Comparison of ENCODE assay signal across 8 cellular contexts in the genomic region with DNA sequence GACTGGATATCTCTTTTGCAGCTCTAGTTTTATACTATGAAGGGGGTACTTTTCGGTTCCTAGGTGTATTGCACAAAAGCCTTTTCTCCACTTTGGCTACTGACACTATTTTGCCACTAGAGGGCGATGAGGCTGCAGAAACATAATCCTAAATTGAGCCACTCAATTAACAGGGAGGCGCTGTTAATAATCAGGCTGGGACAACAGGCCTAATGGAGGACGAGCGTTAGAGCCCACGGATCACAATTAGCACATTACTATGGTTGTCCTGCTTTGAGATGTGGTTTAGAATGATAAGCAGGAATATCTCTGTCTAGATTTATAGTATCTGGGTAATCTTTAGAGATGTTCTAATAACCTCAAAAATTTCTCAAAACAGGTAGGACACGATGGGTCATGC.
DNase-seq lines count a peak whose midpoint lies in the region; ATAC-seq and TF ChIP-seq lines count a peak whose summit lies in the region.

No MANE protein-coding gene starts in this region.

- no peak overlapping the region for H3K4me3 Mint-ChIP-seq in immature natural killer cell

- H3K36me3 Mint-ChIP-seq in immature natural killer cell = no peaks in the 10 kb centered on the region

- H3K4me3 ChIP-seq in cardiac muscle cell (no peak overlapping the region), astrocyte of the spinal cord (ENCODE audit: low read depth, low read length) (no peak overlapping the region)

- no peaks in the 10 kb centered on the region for H3K27me3 ChIP-seq in cardiac muscle cell

- H3K27ac Mint-ChIP-seq in immature natural killer cell = no peak overlapping the region

- peaks cover 16% of the 10 kb centered on the region for H3K4me1 ChIP-seq in cardiac muscle cell (ENCODE audit: low read depth)

- H3K4me1 Mint-ChIP-seq in immature natural killer cell = peaks cover 0 to 1% of the 10 kb centered on the region in 2 donors

- no peak for ATAC-seq in Right ventricle myocardium inferior
- ATAC-seq in HG02678 (IDR thresholded peaks at IDR 0.05; ENCODE audit: unreplicated experiment) = peak; percentile 59

- peak; percentile 72 to 78 for DNase-seq in cardiac muscle cell (ENCODE audit: low read depth in 1 of 2, low spot score in 1 of 2)
- no peak for DNase-seq in Right ventricle myocardium inferior (ENCODE audit: missing footprints)
- peak; percentile 23 for DNase-seq in NCI-H128 (lab: John Stamatoyannopoulos, UW; ENCODE audit: unreplicated experiment)
- DNase-seq in SW 1271 (lab: John Stamatoyannopoulos, UW) = peak; percentile 8 to 47
- DNase-seq in astrocyte of the spinal cord (ENCODE audit: low read depth, low spot score) = peak; percentile 66
- peak; percentile 40 to 54 (median 50) for DNase-seq in immature natural killer cell
- peak; percentile 31 to 52 for DNase-seq in stimulated activated CD4-positive, alpha-beta T cell treated with anti-CD3 and anti-CD28 coated beads, Interleukin-2, amount 100 ng/mL, for 24 hours

- H3K9me3 Mint-ChIP-seq in immature natural killer cell = no peaks in the 10 kb centered on the region

- H3K27ac ChIP-seq in cardiac muscle cell = no peak overlapping the region

- TF ChIP-seq CTCF in cardiac muscle cell (IDR thresholded peaks at IDR 0.05; ENCODE audit: low read depth, low read length) (peak; percentile 90), astrocyte of the spinal cord (IDR thresholded peaks at IDR 0.05; ENCODE audit: low read depth, low read length) (peak; percentile 90)

- in situ Hi-C loops in astrocyte of the spinal cord (cut with HindIII; ENCODE audit: low sequenced_read_pairs) = no loop called here

- no peaks in the 10 kb centered on the region for H3K36me3 ChIP-seq in cardiac muscle cell

- intact Hi-C loops in Right ventricle myocardium inferior (cut with DNase I) = no loop called here

- peaks cover 0 to 4% (median 0%) of the 10 kb centered on the region in 3 donors for H3K27me3 Mint-ChIP-seq in immature natural killer cell (ENCODE audit: low read depth in 3 of 3)

- no peaks in the 10 kb centered on the region for H3K9me3 ChIP-seq in cardiac muscle cell (ENCODE audit: low read depth)
